8 cellular contexts compared by ENCODE assay signal in the genomic region with DNA sequence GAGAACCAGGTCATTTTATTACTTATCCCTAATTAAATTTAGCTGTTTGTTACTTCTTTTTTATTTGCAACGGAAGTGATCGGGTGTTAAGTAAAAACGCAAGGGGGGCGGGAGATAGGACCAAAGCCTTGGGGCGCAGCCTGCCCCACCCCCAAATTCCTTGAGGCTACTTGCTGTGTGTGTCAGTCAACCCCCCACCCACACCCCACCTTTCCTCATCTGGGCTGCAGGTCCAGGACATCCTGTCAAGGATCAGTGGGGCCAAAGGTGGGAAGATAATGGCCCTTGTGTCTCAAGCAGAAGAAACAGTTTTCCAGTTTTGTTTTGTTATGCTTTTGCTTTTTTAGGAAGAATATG. TPM values are rescaled to one million over a fixed set of nuclear protein-coding genes. Genes with fewer than 3 reads are reported as not detected.
DNase-seq lines count a peak whose midpoint lies in the region; ATAC-seq and TF ChIP-seq lines count a peak whose summit lies in the region.

No MANE protein-coding gene starts in this region.

- H3K4me1 Mint-ChIP-seq in activated T-cell treated with anti-CD3 and anti-CD28 coated beads, Interleukin-2, amount 50 U/mL, for 4 hours (ENCODE audit: low read depth) = peaks cover 31% of the 10 kb centered on the region

- peaks cover 2% of the 10 kb centered on the region for H3K36me3 Mint-ChIP-seq in activated T-cell treated with anti-CD3 and anti-CD28 coated beads, Interleukin-2, amount 50 U/mL, for 4 hours (ENCODE audit: insufficient read depth)

- TF ChIP-seq EP300 in transverse colon (IDR thresholded peaks at IDR 0.05; ENCODE audit: low read depth) = no peak

- intact Hi-C loops in breast epithelium (cut with DNase I; ENCODE audit: low total_unique reads) = no loop called here
- intact Hi-C loops in lower lobe of right lung (cut with DNase I) = loop anchor here (10.0 kb wide), 1 partner anchor 73 kb away; no protein-coding TSS in a partner anchor
- intact Hi-C loops in transverse colon (cut with DNase I; ENCODE audit: low total_unique reads) = loop anchor here (10.0 kb wide), 1 partner anchor 263 kb away; no protein-coding TSS in a partner anchor

- 15 to 26% methylated on average over 5 of the region's 5 CpGs for WGBS in transverse colon (ENCODE audit: low coverage in 1 of 2), 2 donors

- no peaks in the 10 kb centered on the region for H3K9me3 ChIP-seq in breast epithelium
- no peaks in the 10 kb centered on the region for H3K9me3 ChIP-seq in lower lobe of right lung
- no peaks in the 10 kb centered on the region for H3K9me3 ChIP-seq in transverse colon

- DNase-seq in activated T-cell treated with anti-CD3 and anti-CD28 coated beads, Interleukin-2, amount 50 U/mL, for 4 hours = no peak
- no peak for DNase-seq in activated T-cell treated with anti-CD3 and anti-CD28 coated beads, Interleukin-2, amount 50 U/mL, for 1 hour
- peak in 1 of 2 donors; percentile 49 for DNase-seq in breast epithelium (ENCODE audit: low spot score in 2 of 2)
- no peak for DNase-seq in lower lobe of right lung
- DNase-seq in transverse colon = peak; percentile 38
- DNase-seq in cerebellar cortex (ENCODE audit: low spot score) = no peak
- DNase-seq in cerebellum (ENCODE audit: low spot score) = no peak
- DNase-seq in mucosa of gallbladder (ENCODE audit: low spot score) = no peak

- TF ChIP-seq POLR2A in breast epithelium (IDR thresholded peaks at IDR 0.05) (no peak), transverse colon (IDR thresholded peaks at IDR 0.05) (no peak)

- H3K36me3 ChIP-seq in breast epithelium = no peaks in the 10 kb centered on the region
- H3K36me3 ChIP-seq in lower lobe of right lung = no peaks in the 10 kb centered on the region
- no peaks in the 10 kb centered on the region for H3K36me3 ChIP-seq in transverse colon

- in situ Hi-C loops in transverse colon (cut with MboI; ENCODE audit: low pct_ligation_motif_present in 1 of 4, low pct_unique_long_range_greater_than_20kb in 1 of 4, low sequenced_read_pairs in 3 of 4) = loop anchor here in 1 of 4 donors (25.0 kb wide), 1 partner anchor 255 kb away; no protein-coding TSS in a partner anchor

- H3K27me3 ChIP-seq in breast epithelium = no peaks in the 10 kb centered on the region
- H3K27me3 ChIP-seq in lower lobe of right lung (ENCODE audit: low read depth) = no peaks in the 10 kb centered on the region
- no peaks in the 10 kb centered on the region for H3K27me3 ChIP-seq in transverse colon

- no peak for ATAC-seq in activated T-cell treated with anti-CD3 and anti-CD28 coated beads, Interleukin-2, amount 50 U/mL, for 4 hours
- no peak for ATAC-seq in lower lobe of right lung

- TF ChIP-seq CTCF in breast epithelium (IDR thresholded peaks at IDR 0.05) (no peak), lower lobe of right lung (IDR thresholded peaks at IDR 0.05) (no peak), transverse colon (IDR thresholded peaks at IDR 0.05) (no peak)

- H3K4me1 ChIP-seq in breast epithelium (no peaks in the 10 kb centered on the region), lower lobe of right lung (peaks cover 27% of the 10 kb centered on the region), transverse colon (peaks cover 10 to 25% (median 20%) of the 10 kb centered on the region in 4 donors)

- H3K4me3 Mint-ChIP-seq in activated T-cell treated with anti-CD3 and anti-CD28 coated beads, Interleukin-2, amount 50 U/mL, for 4 hours = peak overlapping the region; percentile 91

- no peaks in the 10 kb centered on the region for H3K9me3 Mint-ChIP-seq in activated T-cell treated with anti-CD3 and anti-CD28 coated beads, Interleukin-2, amount 50 U/mL, for 4 hours

- H3K27ac ChIP-seq in breast epithelium = peak overlapping the region; percentile 98 to 99
- peak overlapping the region; percentile 99 for H3K27ac ChIP-seq in lower lobe of right lung
- H3K27ac ChIP-seq in transverse colon = peak overlapping the region; percentile 99 to 100 (median 100)

- H3K4me3 ChIP-seq in breast epithelium (peak overlapping the region; percentile 91 to 99 (median 99)), lower lobe of right lung (peak overlapping the region; percentile 98), transverse colon (peak overlapping the region; percentile 86 to 98 (median 90))

- no peaks in the 10 kb centered on the region for H3K27me3 Mint-ChIP-seq in activated T-cell treated with anti-CD3 and anti-CD28 coated beads, Interleukin-2, amount 50 U/mL, for 4 hours (ENCODE audit: low read depth)

RNA-seq across cellular contexts. Expression of gene FOXO1, which starts 1.2 kb away (rescaled TPM):
- 10 to 100 TPM; 61.1 to 64.0 (median 62.7) TPM for total RNA-seq in activated T-cell treated with anti-CD3 and anti-CD28 coated beads, Interleukin-2, amount 50 U/mL, for 4 hours
- total RNA-seq in breast epithelium = 100 to 1,000 TPM in 1 of 3 donors, 10 to 100 TPM in 2; 54.1 to 163 (median 67.2) TPM
- total RNA-seq in lower lobe of right lung = 19.9 TPM
- total RNA-seq in transverse colon = 10 to 100 TPM; 19.1 to 48.9 (median 38.3) TPM
- total RNA-seq in cerebellum = 5.7 TPM
- 24.9 TPM for total RNA-seq in mucosa of gallbladder
